In the genomic region with DNA sequence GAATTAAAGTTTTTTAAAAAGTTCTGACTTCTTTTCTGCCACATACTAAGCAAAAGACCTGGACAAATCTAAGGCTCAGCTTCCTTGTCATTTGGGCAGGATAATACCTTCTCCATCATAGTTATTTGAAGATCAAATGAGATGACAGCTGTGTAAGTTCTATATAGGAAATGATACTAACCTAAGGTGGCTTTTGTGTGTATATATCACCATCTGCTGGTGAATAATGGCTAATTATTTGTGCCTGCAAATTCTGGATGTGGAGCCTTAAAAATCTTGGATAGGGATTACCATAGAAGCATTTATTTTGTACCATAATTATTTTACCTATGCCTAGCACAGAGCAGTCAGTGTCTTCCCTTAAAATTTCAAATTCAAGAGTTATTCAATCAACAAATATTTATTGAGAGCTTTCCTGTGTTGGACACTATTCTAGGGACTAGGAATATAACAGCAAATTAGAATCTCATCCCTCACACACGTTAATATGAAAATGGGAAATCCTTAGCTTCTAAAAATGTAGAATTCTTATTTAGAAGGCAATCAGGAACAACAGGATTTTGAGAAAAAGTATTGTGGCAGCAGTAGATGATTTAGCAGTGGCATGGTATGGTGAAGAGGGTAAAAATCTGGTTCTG, we compare ENCODE assay signal across 7 cellular contexts.
DNase-seq lines count a peak whose midpoint lies in the region; ATAC-seq and TF ChIP-seq lines count a peak whose summit lies in the region.

No MANE protein-coding gene starts in this region.

- H3K27me3 ChIP-seq in Loucy (ENCODE audit: insufficient read depth, low read length, poor library complexity, severe bottlenecking) (no peaks in the 10 kb centered on the region), fibroblast of lung (ENCODE audit: control insufficient read depth, insufficient read depth, low read length) (no peaks in the 10 kb centered on the region), osteoblast (ENCODE audit: insufficient read depth, low read length) (no peaks in the 10 kb centered on the region)

- H3K36me3 ChIP-seq in Loucy (ENCODE audit: insufficient read depth, low read length) (peaks cover 41% of the 10 kb centered on the region; the same call in 1 of the 2 replicates), fibroblast of lung (ENCODE audit: control insufficient read depth, insufficient read depth, low read length) (no peaks in the 10 kb centered on the region), osteoblast (ENCODE audit: insufficient read depth, low read length) (no peaks in the 10 kb centered on the region)

- H2AFZ ChIP-seq in Loucy (ENCODE audit: low read length): no peak overlapping the region
- H2AFZ ChIP-seq in fibroblast of lung (ENCODE audit: low read length): no peak overlapping the region
- no peak overlapping the region for H2AFZ ChIP-seq in osteoblast (ENCODE audit: low read length)

- H3K4me3 ChIP-seq in Loucy (ENCODE audit: low read length, poor library complexity, severe bottlenecking) (no peak overlapping the region), fibroblast of lung (replicated peaks in 1 of 4; ENCODE audit: control extremely low read depth in 1 of 4, insufficient read depth in 1 of 4, low read depth in 3 of 4, low read length in 4 of 4) (no peak overlapping the region), osteoblast (ENCODE audit: insufficient read depth, low read length) (no peak overlapping the region)

- H3K9ac ChIP-seq in Loucy (ENCODE audit: low read depth, low read length, poor library complexity, severe bottlenecking): no peak overlapping the region
- no peak overlapping the region for H3K9ac ChIP-seq in fibroblast of lung (ENCODE audit: insufficient read depth, low read length)

- H3F3A ChIP-seq in Loucy (ENCODE audit: low read depth): peaks cover 17% of the 10 kb centered on the region

- H3K79me2 ChIP-seq in Loucy (ENCODE audit: insufficient read depth, low read length): no peaks in the 10 kb centered on the region
- no peaks in the 10 kb centered on the region for H3K79me2 ChIP-seq in fibroblast of lung (ENCODE audit: control insufficient read depth, insufficient read depth, low read length)
- no peaks in the 10 kb centered on the region for H3K79me2 ChIP-seq in osteoblast (ENCODE audit: insufficient read depth, low read length)

- in situ Hi-C loops in G401 (cut with HindIII; ENCODE audit: low sequenced_read_pairs): no loop called here
- in situ Hi-C loops in SK-MEL-5 (cut with HindIII; ENCODE audit: low pct_unique_long_range_greater_than_20kb, low sequenced_read_pairs): no loop called here

- H3K9me2 ChIP-seq in Loucy (replicated peaks; ENCODE audit: low read depth, low read length): no peaks in the 10 kb centered on the region

- H3K27ac ChIP-seq in fibroblast of lung (ENCODE audit: insufficient read depth, low read length) (no peak overlapping the region), osteoblast (ENCODE audit: low read depth, low read length) (no peak overlapping the region)

- peak; percentile 79 for DNase-seq in G401 (ENCODE audit: low spot score)
- peak; percentile 67 for DNase-seq in SK-MEL-5 (ENCODE audit: low read depth, low spot score)
- peak; percentile 30 to 72 for DNase-seq in fibroblast of lung (ENCODE audit: low read depth in 2 of 2)
- DNase-seq in osteoblast (ENCODE audit: insufficient read length, low spot score, missing footprints): peak; percentile 86
- no peak for DNase-seq in NCI-H1048 (lab: John Stamatoyannopoulos, UW)

- no peak for ATAC-seq in HG03378 (IDR thresholded peaks at IDR 0.05; ENCODE audit: unreplicated experiment)

- no peaks in the 10 kb centered on the region for H3K9me3 ChIP-seq in Loucy (ENCODE audit: insufficient read depth, low read depth, low read length)
- no peaks in the 10 kb centered on the region for H3K9me3 ChIP-seq in fibroblast of lung (ENCODE audit: control insufficient read depth, insufficient read depth, low read depth, low read length)
- H3K9me3 ChIP-seq in osteoblast (ENCODE audit: low read depth, low read length): no peaks in the 10 kb centered on the region

- H4K20me1 ChIP-seq in Loucy (ENCODE audit: insufficient read depth, low read length, poor library complexity, severe bottlenecking): peaks cover 5% of the 10 kb centered on the region
- no peaks in the 10 kb centered on the region for H4K20me1 ChIP-seq in fibroblast of lung (ENCODE audit: control insufficient read depth, extremely low read depth, insufficient read depth, low read length)
- H4K20me1 ChIP-seq in osteoblast (ENCODE audit: insufficient read depth, low read length): no peaks in the 10 kb centered on the region

- H3K4me1 ChIP-seq in Loucy (ENCODE audit: insufficient read depth, low read length, poor library complexity, severe bottlenecking): peaks cover 17% of the 10 kb centered on the region
- H3K4me1 ChIP-seq in fibroblast of lung (ENCODE audit: control insufficient read depth, extremely low read depth, insufficient read depth, low read length): no peaks in the 10 kb centered on the region
- no peaks in the 10 kb centered on the region for H3K4me1 ChIP-seq in osteoblast (ENCODE audit: insufficient read depth, low read length)

- TF ChIP-seq CTCF in Loucy (conservative IDR thresholded peaks at IDR 0.05; ENCODE audit: low read length): peak; percentile 86
- peak; percentile 42 to 57 for TF ChIP-seq CTCF in fibroblast of lung (conservative IDR thresholded peaks at IDR 0.05 in 1 of 2, IDR thresholded peaks at IDR 0.05 in 1 of 2; ENCODE audit: low read depth in 1 of 2, low read length in 2 of 2)
- TF ChIP-seq CTCF in osteoblast (IDR thresholded peaks at IDR 0.05; ENCODE audit: extremely low read depth, low read depth, low read length): peak; percentile 67

- peak overlapping the region; percentile 61 for H3K4me2 ChIP-seq in Loucy (ENCODE audit: low read depth, low read length, poor library complexity, severe bottlenecking)
- H3K4me2 ChIP-seq in fibroblast of lung (ENCODE audit: extremely low read depth, insufficient read depth, low read length): no peak overlapping the region
- H3K4me2 ChIP-seq in osteoblast (ENCODE audit: insufficient read depth, low read length): no peak overlapping the region
